ENCODE assay signal across 1 cellular context in genomic region chr2:189673661-189674373, GRCh38.
TF ChIP-seq lines count a peak whose summit lies in the region.

No MANE protein-coding gene starts in this region.

TF ChIP-seq in HEK293, 187 proteins besides CTCF, POLR2A, EP300 and RAD21 (continued from another document):
- TF ChIP-seq KLF17 (tag by site-specific recombination; IDR thresholded peaks at IDR 0.05) (no peak), ZNF354C (tag by site-specific recombination; IDR thresholded peaks at IDR 0.05; ENCODE audit: borderline replicate concordance, low read depth) (no peak), ZNF221 (tag by site-specific recombination; IDR thresholded peaks at IDR 0.05; ENCODE audit: borderline replicate concordance) (no peak), ZNF596 (tag by site-specific recombination; IDR thresholded peaks at IDR 0.05) (no peak), KLF9 (tag by site-specific recombination; IDR thresholded peaks at IDR 0.05; ENCODE audit: low read depth) (no peak), MZF1 (tag by site-specific recombination; IDR thresholded peaks at IDR 0.05; ENCODE audit: borderline replicate concordance) (no peak), ZNF248 (tag by site-specific recombination; IDR thresholded peaks at IDR 0.05) (no peak)
